Comparison of ENCODE assay signal across 8 cellular contexts in the genomic region with DNA sequence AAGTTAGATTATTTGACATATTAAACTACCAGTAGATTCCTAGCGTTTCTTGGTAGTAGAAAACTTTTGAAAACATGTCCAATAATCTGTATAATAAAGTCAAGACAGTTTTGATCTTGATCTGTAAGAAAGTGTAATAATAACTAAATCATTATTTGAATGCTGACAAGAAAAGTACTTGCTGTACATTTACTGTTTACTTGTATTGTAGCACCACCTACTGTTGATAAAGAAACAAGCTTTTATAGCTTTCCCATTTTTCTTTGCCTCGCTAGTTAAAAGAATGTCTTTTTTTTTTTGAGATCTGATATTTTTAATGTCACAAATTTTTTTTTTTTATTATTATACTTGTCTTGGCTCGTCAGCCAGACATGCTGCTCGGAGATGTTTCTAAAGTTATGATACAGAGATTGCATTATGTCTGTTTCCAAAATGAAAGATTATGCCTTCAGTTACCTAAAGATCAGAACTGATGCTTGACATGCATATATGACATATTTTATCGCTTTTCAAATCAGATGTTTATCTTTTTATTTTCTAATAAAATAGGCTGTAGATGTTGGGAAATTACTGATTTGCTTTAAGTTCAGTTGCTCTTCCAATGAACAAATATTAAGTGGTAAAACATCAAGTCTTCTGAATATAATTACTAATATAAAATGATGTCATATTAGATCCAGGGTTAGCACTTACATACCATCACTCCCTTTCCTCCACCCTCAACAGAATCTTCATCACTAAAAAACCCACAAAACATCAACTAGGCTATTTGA.
DNase-seq lines count a peak whose midpoint lies in the region; ATAC-seq and TF ChIP-seq lines count a peak whose summit lies in the region.

No MANE protein-coding gene starts in this region.

- H3K79me1 ChIP-seq in mesenchymal stem cell (replicated peaks; ENCODE audit: low read length, poor library complexity, severe bottlenecking): no peaks in the 10 kb centered on the region
- no peaks in the 10 kb centered on the region for H3K79me1 ChIP-seq in neuronal stem cell (ENCODE audit: low read depth, low read length)

- no peak overlapping the region for H2BK12ac ChIP-seq in mesenchymal stem cell (ENCODE audit: low read length in 2 of 2)
- no peak overlapping the region for H2BK12ac ChIP-seq in neuronal stem cell (ENCODE audit: low read length)

- H3K9ac ChIP-seq in mesenchymal stem cell (ENCODE audit: low read length): peak overlapping the region; percentile 28
- H3K9ac ChIP-seq in neuronal stem cell (ENCODE audit: low read depth, low read length, poor library complexity): no peak overlapping the region

- no peak overlapping the region for H2AK5ac ChIP-seq in mesenchymal stem cell (ENCODE audit: low read length, severe bottlenecking)
- no peak overlapping the region for H2AK5ac ChIP-seq in neuronal stem cell (ENCODE audit: low read depth, low read length)

- H2BK120ac ChIP-seq in mesenchymal stem cell (ENCODE audit: low read depth, low read length): no peak overlapping the region
- no peak overlapping the region for H2BK120ac ChIP-seq in neuronal stem cell (ENCODE audit: low read depth, low read length)

- H2BK5ac ChIP-seq in mesenchymal stem cell (ENCODE audit: low read depth, low read length, poor library complexity, severe bottlenecking) (no peak overlapping the region), neuronal stem cell (ENCODE audit: low read length) (no peak overlapping the region)

- H4K8ac ChIP-seq in mesenchymal stem cell (ENCODE audit: low read length) (no peak overlapping the region), neuronal stem cell (ENCODE audit: low read depth, low read length) (no peak overlapping the region)

- no peak overlapping the region for H2AFZ ChIP-seq in mesenchymal stem cell (ENCODE audit: low read depth, low read length)
- no peak overlapping the region for H2AFZ ChIP-seq in neuronal stem cell (ENCODE audit: low read length)

- H4K91ac ChIP-seq in mesenchymal stem cell (ENCODE audit: low read length) (no peak overlapping the region), neuronal stem cell (ENCODE audit: low read depth, low read length, poor library complexity) (no peak overlapping the region)

- H3K9me3 Mint-ChIP-seq in activated CD8-positive, alpha-beta T cell treated with anti-CD3 and anti-CD28 coated beads for 36 hours: peaks cover 3% of the 10 kb centered on the region
- H3K9me3 Mint-ChIP-seq in activated CD8-positive, alpha-beta T cell treated with anti-CD3 and anti-CD28 coated beads, Interleukin-2, amount 10 ng/mL, durations not matched to agents 7 days and 5 days (ENCODE audit: insufficient read depth): no peaks in the 10 kb centered on the region
- H3K9me3 Mint-ChIP-seq in chondrocyte (ENCODE audit: low read depth): no peaks in the 10 kb centered on the region

- intact Hi-C loops in activated CD8-positive, alpha-beta T cell treated with anti-CD3 and anti-CD28 coated beads for 36 hours (cut with micrococcal nuclease): no loop called here

- H3K4me3 Mint-ChIP-seq in activated CD8-positive, alpha-beta T cell treated with anti-CD3 and anti-CD28 coated beads for 36 hours: no peak overlapping the region
- no peak overlapping the region for H3K4me3 Mint-ChIP-seq in activated CD8-positive, alpha-beta T cell treated with anti-CD3 and anti-CD28 coated beads, Interleukin-2, amount 10 ng/mL, durations not matched to agents 7 days and 5 days
- no peak overlapping the region for H3K4me3 Mint-ChIP-seq in chondrocyte (ENCODE audit: unreplicated experiment)

- H3K4ac ChIP-seq in mesenchymal stem cell (ENCODE audit: low read depth in 1 of 2, low read length in 2 of 2): no peak overlapping the region
- H3K4ac ChIP-seq in neuronal stem cell (ENCODE audit: low read length): no peak overlapping the region

- H2BK15ac ChIP-seq in mesenchymal stem cell (ENCODE audit: low read depth, poor library complexity, severe bottlenecking): no peak overlapping the region
- H2BK15ac ChIP-seq in neuronal stem cell (ENCODE audit: low read length): no peak overlapping the region

- no peak overlapping the region for H3K4me3 ChIP-seq in mesenchymal stem cell (ENCODE audit: insufficient read depth in 1 of 2, low read depth in 1 of 2, low read length in 2 of 2)
- H3K4me3 ChIP-seq in neuronal stem cell (ENCODE audit: low read length in 2 of 2): no peak overlapping the region

- H3K14ac ChIP-seq in mesenchymal stem cell (ENCODE audit: low read length in 2 of 2) (no peak overlapping the region), neuronal stem cell (ENCODE audit: low read length) (no peak overlapping the region)

- H3K36me3 ChIP-seq in mesenchymal stem cell (ENCODE audit: control insufficient read depth in 1 of 2, insufficient read depth in 2 of 2, low read depth in 1 of 2, low read length in 2 of 2) (no peaks in the 10 kb centered on the region), neuronal stem cell (replicated peaks in 1 of 2; ENCODE audit: control insufficient read depth in 2 of 2, insufficient read depth in 2 of 2, low read length in 2 of 2) (no peaks in the 10 kb centered on the region)

- TF ChIP-seq CTCF in activated CD8-positive, alpha-beta T cell treated with anti-CD3 and anti-CD28 coated beads for 36 hours (IDR thresholded peaks at IDR 0.05): peak; percentile 64
- peak; percentile 91 for TF ChIP-seq CTCF in chondrocyte (IDR thresholded peaks at IDR 0.05)

- H3K27me3 Mint-ChIP-seq in activated CD8-positive, alpha-beta T cell treated with anti-CD3 and anti-CD28 coated beads for 36 hours: no peaks in the 10 kb centered on the region
- H3K27me3 Mint-ChIP-seq in activated CD8-positive, alpha-beta T cell treated with anti-CD3 and anti-CD28 coated beads, Interleukin-2, amount 10 ng/mL, durations not matched to agents 7 days and 5 days (ENCODE audit: low read depth): peaks cover 10% of the 10 kb centered on the region
- H3K27me3 Mint-ChIP-seq in chondrocyte (ENCODE audit: low read depth): no peaks in the 10 kb centered on the region

- H3K18ac ChIP-seq in mesenchymal stem cell (ENCODE audit: low read depth in 1 of 2, low read length in 2 of 2): no peak overlapping the region
- no peak overlapping the region for H3K18ac ChIP-seq in neuronal stem cell (ENCODE audit: low read length)

- no peak for DNase-seq in activated CD8-positive, alpha-beta T cell treated with anti-CD3 and anti-CD28 coated beads for 36 hours
- DNase-seq in activated CD8-positive, alpha-beta T cell treated with anti-CD3 and anti-CD28 coated beads, Interleukin-2, amount 10 ng/mL, durations not matched to agents 7 days and 5 days: no peak
- DNase-seq in NCI-H460 (ENCODE audit: extremely low read depth, low read depth): peak; percentile 36
- no peak for DNase-seq in chondrocyte (ENCODE audit: low spot score)
- peak; percentile 66 for DNase-seq in mesenchymal stem cell
- no peak for DNase-seq in neuronal stem cell (ENCODE audit: low spot score)
- no peak for DNase-seq in retina

- no peaks in the 10 kb centered on the region for H3K36me3 Mint-ChIP-seq in activated CD8-positive, alpha-beta T cell treated with anti-CD3 and anti-CD28 coated beads for 36 hours (ENCODE audit: low read depth)
- no peaks in the 10 kb centered on the region for H3K36me3 Mint-ChIP-seq in activated CD8-positive, alpha-beta T cell treated with anti-CD3 and anti-CD28 coated beads, Interleukin-2, amount 10 ng/mL, durations not matched to agents 7 days and 5 days (ENCODE audit: low read depth)
- H3K36me3 Mint-ChIP-seq in chondrocyte (ENCODE audit: low read depth): peaks cover 3% of the 10 kb centered on the region

- no peaks in the 10 kb centered on the region for H3K27me3 ChIP-seq in mesenchymal stem cell (ENCODE audit: control insufficient read depth in 1 of 2, insufficient read depth in 1 of 2, low read length in 2 of 2)
- no peaks in the 10 kb centered on the region for H3K27me3 ChIP-seq in neuronal stem cell (ENCODE audit: control insufficient read depth in 3 of 3, insufficient read depth in 3 of 3, low read depth in 1 of 3, low read length in 3 of 3)

- POLR2A ChIA-PET in activated CD8-positive, alpha-beta T cell treated with anti-CD3 and anti-CD28 coated beads for 36 hours (lab: Charles Lee): no interaction called here
- POLR2A ChIA-PET in activated CD8-positive, alpha-beta T cell treated with anti-CD3 and anti-CD28 coated beads, Interleukin-2, amount 10 ng/mL, durations not matched to agents 7 days and 5 days (lab: Charles Lee): no interaction called here

- no peak overlapping the region for H3K23ac ChIP-seq in mesenchymal stem cell (ENCODE audit: low read length in 2 of 2)
- H3K23ac ChIP-seq in neuronal stem cell (ENCODE audit: low read depth, low read length, poor library complexity): no peak overlapping the region

- WGBS in mesenchymal stem cell: 8% methylated on average over 2 of the region's 5 CpGs
- whole genome bisulfite sequencing in neuronal stem cell (ENCODE audit: extremely low coverage in 2 of 2, insufficient read length in 2 of 2, insufficient replicate concordance in 1 of 2), 2 donors: no CpG with 5 or more reads among the region's 5 CpGs

- H3K4me2 ChIP-seq in mesenchymal stem cell (ENCODE audit: low read length, poor library complexity, severe bottlenecking): no peak overlapping the region
- no peak overlapping the region for H3K4me2 ChIP-seq in neuronal stem cell (ENCODE audit: insufficient read depth, low read length, poor library complexity, severe bottlenecking)

- H3K4me1 ChIP-seq in mesenchymal stem cell (ENCODE audit: control insufficient read depth, insufficient read depth, low read depth, low read length) (peaks cover 9% of the 10 kb centered on the region), neuronal stem cell (ENCODE audit: control insufficient read depth in 2 of 2, insufficient read depth in 1 of 2, low read depth in 1 of 2, low read length in 2 of 2) (peaks cover 12 to 14% of the 10 kb centered on the region in 2 donors)

- CTCF ChIA-PET in activated CD8-positive, alpha-beta T cell treated with anti-CD3 and anti-CD28 coated beads for 36 hours (lab: Charles Lee): interaction anchor here (1.1 to 2.1 kb wide), 4 partner anchors 8 to 215 kb away, joined by 3 to 7 read pairs (median 5); no protein-coding TSS in a partner anchor
- CTCF ChIA-PET in activated CD8-positive, alpha-beta T cell treated with anti-CD3 and anti-CD28 coated beads, Interleukin-2, amount 10 ng/mL, durations not matched to agents 7 days and 5 days (lab: Charles Lee): interaction anchor here (0.7 to 2.8 kb wide), 8 partner anchors 31 to 1014 kb away, joined by 3 to 12 read pairs (median 5); no protein-coding TSS in a partner anchor

- no peak overlapping the region for H3K27ac Mint-ChIP-seq in activated CD8-positive, alpha-beta T cell treated with anti-CD3 and anti-CD28 coated beads for 36 hours
- no peak overlapping the region for H3K27ac Mint-ChIP-seq in activated CD8-positive, alpha-beta T cell treated with anti-CD3 and anti-CD28 coated beads, Interleukin-2, amount 10 ng/mL, durations not matched to agents 7 days and 5 days
- H3K27ac Mint-ChIP-seq in chondrocyte (ENCODE audit: unreplicated experiment): peak overlapping the region; percentile 75

- H3K4me1 Mint-ChIP-seq in activated CD8-positive, alpha-beta T cell treated with anti-CD3 and anti-CD28 coated beads for 36 hours (ENCODE audit: low read depth): no peaks in the 10 kb centered on the region
- no peaks in the 10 kb centered on the region for H3K4me1 Mint-ChIP-seq in activated CD8-positive, alpha-beta T cell treated with anti-CD3 and anti-CD28 coated beads, Interleukin-2, amount 10 ng/mL, durations not matched to agents 7 days and 5 days (ENCODE audit: low read depth)
- peaks cover 63% of the 10 kb centered on the region for H3K4me1 Mint-ChIP-seq in chondrocyte (ENCODE audit: low read depth)

- H3K9me3 ChIP-seq in mesenchymal stem cell (ENCODE audit: control insufficient read depth, low read length): peaks cover 3% of the 10 kb centered on the region
- H3K9me3 ChIP-seq in neuronal stem cell (replicated peaks in 1 of 2; ENCODE audit: control insufficient read depth in 2 of 2, insufficient read depth in 1 of 2, low read depth in 1 of 2, low read length in 2 of 2): no peaks in the 10 kb centered on the region

- ATAC-seq in activated CD8-positive, alpha-beta T cell treated with anti-CD3 and anti-CD28 coated beads for 36 hours: no peak
- no peak for ATAC-seq in activated CD8-positive, alpha-beta T cell treated with anti-CD3 and anti-CD28 coated beads, Interleukin-2, amount 10 ng/mL, durations not matched to agents 7 days and 5 days
- ATAC-seq in GM18520 (IDR thresholded peaks at IDR 0.05; ENCODE audit: unreplicated experiment): no peak

- H3K27ac ChIP-seq in mesenchymal stem cell (ENCODE audit: low read length, poor library complexity, severe bottlenecking): no peak overlapping the region
- no peak overlapping the region for H3K27ac ChIP-seq in neuronal stem cell (replicated peaks; ENCODE audit: low read length)

Comparison
In these comparisons a context has a peak if more than half of its experiments do, and no peak if none do; other contexts are left out.
1. DNase-seq: peak in NCI-H460 (single experiment) and mesenchymal stem cell (single experiment); none in activated CD8-positive, alpha-beta T cell treated with anti-CD3 and anti-CD28 coated beads for 36 hours (single experiment), activated CD8-positive, alpha-beta T cell treated with anti-CD3 and anti-CD28 coated beads, Interleukin-2, amount 10 ng/mL, durations not matched to agents 7 days and 5 days (single experiment), chondrocyte (single experiment), neuronal stem cell (single experiment) and retina (single experiment).